In genomic region chr7:47406766-47407129, GRCh38 we compare ENCODE assay signal across 15 cellular contexts.
DNase-seq lines count a peak whose midpoint lies in the region; ATAC-seq, FAIRE-seq and TF ChIP-seq lines count a peak whose summit lies in the region.
"Had no signal": no experiment of that assay in that cellular context is flagged by ENCODE, and none has a peak within 500 bp of the region (broad histone marks: within the 10 kb centered on the region; RNA-seq: fewer than 3 reads in every experiment).

No MANE protein-coding gene starts in this region.

- peaks cover 59% of the 10 kb centered on the region for H3K4me1 ChIP-seq in A549
- peaks cover 20% of the 10 kb centered on the region for H3K4me1 ChIP-seq in mesenchymal stem cell (ENCODE audit: control insufficient read depth, insufficient read depth, low read depth, low read length)
- H3K4me1 ChIP-seq in small intestine (ENCODE audit: control insufficient read depth in 2 of 2, insufficient read depth in 1 of 2, low read depth in 1 of 2, low read length in 1 of 2), result peaks cover 9 to 13% of the 10 kb centered on the region in 2 donors

- H3K27ac ChIP-seq in A549, result peak overlapping the region; percentile 38 to 73; a peak in 4 of 6 replicates
- H3K27ac ChIP-seq in mesenchymal stem cell (ENCODE audit: low read length, poor library complexity, severe bottlenecking), result peak overlapping the region; percentile 7
- peak overlapping the region; percentile 68 to 87 for H3K27ac ChIP-seq in small intestine (ENCODE audit: low read depth in 1 of 2, low read length in 1 of 2)
- H3K27ac ChIP-seq: PC-9 had no signal

- H2AFZ ChIP-seq in mesenchymal stem cell (ENCODE audit: low read depth, low read length), result no peak overlapping the region
- H2AFZ ChIP-seq: hepatocyte, PC-9 had no signal

- H4K8ac ChIP-seq in mesenchymal stem cell (ENCODE audit: low read length), result no peak overlapping the region

- H3K9me3 ChIP-seq in A549, result no peaks in the 10 kb centered on the region
- no peaks in the 10 kb centered on the region for H3K9me3 ChIP-seq in mesenchymal stem cell (ENCODE audit: control insufficient read depth, low read length)
- no peaks in the 10 kb centered on the region for H3K9me3 ChIP-seq in small intestine (ENCODE audit: control insufficient read depth, low read depth)

- peak overlapping the region; percentile 67 for H3K27ac Mint-ChIP-seq in chondrocyte (ENCODE audit: unreplicated experiment)
- H3K27ac Mint-ChIP-seq: activated CD4-positive, alpha-beta T cell treated with anti-CD3 and anti-CD28 coated beads, Interleukin-2, amount 10 ng/mL, durations not matched to agents 24 days and 14 days; activated naive CD4-positive, alpha-beta T cell treated with anti-CD3 and anti-CD28 coated beads for 36 hours; CD8-positive, alpha-beta T cell had no signal

- H3K4me2 ChIP-seq in A549, result peak overlapping the region; percentile 57
- no peak overlapping the region for H3K4me2 ChIP-seq in mesenchymal stem cell (ENCODE audit: low read length, poor library complexity, severe bottlenecking)
- H3K4me2 ChIP-seq: hepatocyte, PC-9 had no signal

- H3K36me3 Mint-ChIP-seq in chondrocyte (ENCODE audit: low read depth), result peaks cover 50% of the 10 kb centered on the region
- H3K36me3 Mint-ChIP-seq: CD8-positive, alpha-beta T cell had no signal

- POLR2A ChIA-PET in A549 (lab: Yijun Ruan, JAX), result no interaction called here

- no peaks in the 10 kb centered on the region for H3K9me3 Mint-ChIP-seq in chondrocyte (ENCODE audit: low read depth)
- H3K9me3 Mint-ChIP-seq: activated CD4-positive, alpha-beta T cell treated with anti-CD3 and anti-CD28 coated beads, Interleukin-2, amount 10 ng/mL, durations not matched to agents 24 days and 14 days; activated naive CD4-positive, alpha-beta T cell treated with anti-CD3 and anti-CD28 coated beads for 36 hours; CD8-positive, alpha-beta T cell had no signal

- TF ChIP-seq RAD21 in A549 (conservative IDR thresholded peaks at IDR 0.05 in 1 of 2, IDR thresholded peaks at IDR 0.05 in 1 of 2), result no peak

- no peak overlapping the region for H3K23ac ChIP-seq in mesenchymal stem cell (ENCODE audit: low read length in 2 of 2)

- TF ChIP-seq POLR2A in A549 (IDR thresholded peaks at IDR 0.05; ENCODE audit: low read length), result no peak

- no peak overlapping the region for H4K91ac ChIP-seq in mesenchymal stem cell (ENCODE audit: low read length)

- H3K14ac ChIP-seq in mesenchymal stem cell (ENCODE audit: low read length in 2 of 2), result peak overlapping the region in 1 of 2 experiments; percentile 35

- no peak for DNase-seq in A549 (ENCODE audit: low read depth in 1 of 2, low spot score in 1 of 2)
- no peak for DNase-seq in chondrocyte (ENCODE audit: low spot score)
- no peak for DNase-seq in mesenchymal stem cell
- DNase-seq in small intestine, result no peak
- DNase-seq in superior temporal gyrus (ENCODE audit: extremely low spot score), result no peak
- no peak for DNase-seq in NCI-H1930 (lab: John Stamatoyannopoulos, UW)
- DNase-seq in DMS53 (lab: John Stamatoyannopoulos, UW), result no peak
- DNase-seq: activated CD4-positive, alpha-beta T cell treated with anti-CD3 and anti-CD28 coated beads, Interleukin-2, amount 10 ng/mL, durations not matched to agents 24 days and 14 days; activated naive CD4-positive, alpha-beta T cell treated with anti-CD3 and anti-CD28 coated beads for 36 hours; CD8-positive, alpha-beta T cell had no signal

- H3K4me3 ChIP-seq in A549, result no peak overlapping the region
- H3K4me3 ChIP-seq in mesenchymal stem cell (ENCODE audit: insufficient read depth in 1 of 2, low read depth in 1 of 2, low read length in 2 of 2), result no peak overlapping the region
- no peak overlapping the region for H3K4me3 ChIP-seq in small intestine (ENCODE audit: low read depth in 1 of 2, low read length in 2 of 2)
- H3K4me3 ChIP-seq: hepatocyte, K562, PC-9 had no signal

- FAIRE-seq in A549 (lab: Jason Lieb, UNC) (no peak), small intestine (lab: Jason Lieb, UNC) (no peak)
- FAIRE-seq: H1, K562 had no signal

- H2BK5ac ChIP-seq in mesenchymal stem cell (ENCODE audit: low read depth, low read length, poor library complexity, severe bottlenecking), result no peak overlapping the region

- ATAC-seq in A549 (peak in 1 of 2 experiments; percentile 8; a peak in 3 of 6 replicates), GM19463 (IDR thresholded peaks at IDR 0.05; ENCODE audit: unreplicated experiment) (no peak)
- ATAC-seq: CD8-positive, alpha-beta T cell; K562 had no signal

- TF ChIP-seq EP300 in A549 (IDR thresholded peaks at IDR 0.05), result no peak

- WGBS in A549 (ENCODE audit: missing lambda C conversion rate), result 75% methylated on average over 11 of the region's 11 CpGs
- WGBS in mesenchymal stem cell, result 93% methylated on average over 11 of the region's 11 CpGs
- 22 to 61% (median 36%) methylated on average over 11 of the region's 11 CpGs for WGBS in small intestine, 3 donors

- H3K27me3 ChIP-seq in mesenchymal stem cell (ENCODE audit: control insufficient read depth in 1 of 2, insufficient read depth in 1 of 2, low read length in 2 of 2) (peaks cover 0 to 14% of the 10 kb centered on the region in 2 experiments), small intestine (ENCODE audit: control insufficient read depth in 2 of 2, insufficient read depth in 2 of 2, low read length in 2 of 2) (no peaks in the 10 kb centered on the region)
- H3K27me3 ChIP-seq: hepatocyte had no signal

- H2BK12ac ChIP-seq in mesenchymal stem cell (ENCODE audit: low read length in 2 of 2), result no peak overlapping the region

- H3K4me1 Mint-ChIP-seq in chondrocyte (ENCODE audit: low read depth), result peaks cover 62% of the 10 kb centered on the region

- TF ChIP-seq CTCF in A549 (IDR thresholded peaks at IDR 0.05) (no peak), chondrocyte (IDR thresholded peaks at IDR 0.05) (no peak)

- CTCF ChIA-PET in A549 (lab: Yijun Ruan, JAX), result no interaction called here

- peaks cover 18% of the 10 kb centered on the region for H3K79me1 ChIP-seq in mesenchymal stem cell (replicated peaks; ENCODE audit: low read length, poor library complexity, severe bottlenecking)

- no peak overlapping the region for H2AK5ac ChIP-seq in mesenchymal stem cell (ENCODE audit: low read length, severe bottlenecking)

- no peak overlapping the region for H3K4me3 Mint-ChIP-seq in chondrocyte (ENCODE audit: unreplicated experiment)
- H3K4me3 Mint-ChIP-seq: activated CD4-positive, alpha-beta T cell treated with anti-CD3 and anti-CD28 coated beads, Interleukin-2, amount 10 ng/mL, durations not matched to agents 24 days and 14 days; activated naive CD4-positive, alpha-beta T cell treated with anti-CD3 and anti-CD28 coated beads for 36 hours; CD8-positive, alpha-beta T cell had no signal

- no peak overlapping the region for H2BK15ac ChIP-seq in mesenchymal stem cell (ENCODE audit: low read depth, poor library complexity, severe bottlenecking)

- no peak overlapping the region for H3K4ac ChIP-seq in mesenchymal stem cell (ENCODE audit: low read depth in 1 of 2, low read length in 2 of 2)

- no peaks in the 10 kb centered on the region for H3K27me3 Mint-ChIP-seq in chondrocyte (ENCODE audit: low read depth)
- H3K27me3 Mint-ChIP-seq: activated CD4-positive, alpha-beta T cell treated with anti-CD3 and anti-CD28 coated beads, Interleukin-2, amount 10 ng/mL, durations not matched to agents 24 days and 14 days had no signal

- H3K18ac ChIP-seq in mesenchymal stem cell (ENCODE audit: low read depth in 1 of 2, low read length in 2 of 2), result no peak overlapping the region

- H3K36me3 ChIP-seq in mesenchymal stem cell (ENCODE audit: control insufficient read depth in 1 of 2, insufficient read depth in 2 of 2, low read depth in 1 of 2, low read length in 2 of 2) (peaks cover 0 to 69% of the 10 kb centered on the region in 2 experiments), small intestine (ENCODE audit: control insufficient read depth in 2 of 2, insufficient read depth in 2 of 2, low read length in 2 of 2) (peaks cover 0 to 3% of the 10 kb centered on the region in 2 donors)

- H3K9ac ChIP-seq in mesenchymal stem cell (ENCODE audit: low read length), result no peak overlapping the region

- no peak overlapping the region for H2BK120ac ChIP-seq in mesenchymal stem cell (ENCODE audit: low read depth, low read length)

TF ChIP-seq in A549, 52 proteins besides CTCF, POLR2A, EP300 and RAD21:
- TF ChIP-seq ZSCAN20 (CRISPR knock-in tag; IDR thresholded peaks at IDR 0.05), result no peak
- no peak for TF ChIP-seq ZC3H11A (IDR thresholded peaks at IDR 0.05)
- 0 out of 5 replicates have a peak, but pooled peaks of 1 of the 2 experiments have one; percentile 10 for TF ChIP-seq JUN (IDR thresholded peaks at IDR 0.05)
- TF ChIP-seq MAZ (IDR thresholded peaks at IDR 0.05; ENCODE audit: borderline replicate concordance, low read depth, low read length), result no peak

Comparison
In these comparisons a context has a peak if more than half of its experiments do, and no peak if none do; other contexts are left out.
1. H3K27ac ChIP-seq: peak in every context shown above with its lines; median percentile 78 in small intestine; 56 in A549; 7 in mesenchymal stem cell.